In genomic region chr19:41696402-41697197, GRCh38 we compare ENCODE assay signal across 11 cellular contexts. TPM values are rescaled to one million over a fixed set of nuclear protein-coding genes. Genes with fewer than 3 reads are reported as not detected.
A peak's percentile ranks its signal among the peaks of the same experiment; 100 is the strongest.
DNase-seq lines count a peak whose midpoint lies in the region; ATAC-seq and TF ChIP-seq lines count a peak whose summit lies in the region.
"Had no signal": no experiment of that assay in that cellular context is flagged by ENCODE, and none has a peak within 500 bp of the region (broad histone marks: within the 10 kb centered on the region; RNA-seq: fewer than 3 reads in every experiment).

No MANE protein-coding gene starts in this region.

- no peak for TF ChIP-seq POLR2A in transverse colon (IDR thresholded peaks at IDR 0.05)

- peaks cover 10% of the 10 kb centered on the region for H3K27me3 Mint-ChIP-seq in activated naive CD8-positive, alpha-beta T cell treated with anti-CD3 and anti-CD28 coated beads, Interleukin-2, amount 10 ng/mL, durations not matched to agents 7 days and 5 days
- peaks cover 48% of the 10 kb centered on the region for H3K27me3 Mint-ChIP-seq in activated naive CD8-positive, alpha-beta T cell treated with anti-CD3 and anti-CD28 coated beads, Interleukin-2, amount 50 U/mL, for 24 hours

- no peak for TF ChIP-seq EP300 in transverse colon (IDR thresholded peaks at IDR 0.05; ENCODE audit: low read depth)

- POLR2A ChIA-PET in activated naive CD8-positive, alpha-beta T cell treated with anti-CD3 and anti-CD28 coated beads, Interleukin-2, amount 10 ng/mL, durations not matched to agents 7 days and 5 days (lab: Charles Lee) = no interaction called here

- no peak overlapping the region for H3K27ac ChIP-seq in transverse colon
- H3K27ac ChIP-seq: Peyer's patch had no signal

- intact Hi-C loops in transverse colon (cut with DNase I; ENCODE audit: low total_unique reads) = no loop called here

- 71% methylated on average over 7 of the region's 7 CpGs; no CpG with 5 or more reads in 1 of the 2 donors for WGBS in transverse colon (ENCODE audit: low coverage in 1 of 2), 2 donors

- peak; percentile 32 for DNase-seq in activated naive CD8-positive, alpha-beta T cell treated with anti-CD3 and anti-CD28 coated beads, Interleukin-2, amount 10 ng/mL, durations not matched to agents 7 days and 5 days
- no peak for DNase-seq in activated naive CD8-positive, alpha-beta T cell treated with anti-CD3 and anti-CD28 coated beads, Interleukin-2, amount 50 U/mL, for 24 hours
- DNase-seq in OCI-M1 (lab: John Stamatoyannopoulos, UW) (peak; percentile 41), epithelial cell of esophagus (ENCODE audit: low read depth) (peak; percentile 28), transverse colon (peak; percentile 31), GOT3 (lab: John Stamatoyannopoulos, UW) (no peak)
- DNase-seq: NCI-H2081 had no signal

- TF ChIP-seq CTCF in epithelial cell of esophagus (IDR thresholded peaks at IDR 0.05; ENCODE audit: insufficient read depth, low read depth, low read length, missing control alignments) = no peak
- no peak for TF ChIP-seq CTCF in transverse colon (IDR thresholded peaks at IDR 0.05)

- no peak overlapping the region for H3K4me3 Mint-ChIP-seq in activated naive CD8-positive, alpha-beta T cell treated with anti-CD3 and anti-CD28 coated beads, Interleukin-2, amount 10 ng/mL, durations not matched to agents 7 days and 5 days
- no peak overlapping the region for H3K4me3 Mint-ChIP-seq in activated naive CD8-positive, alpha-beta T cell treated with anti-CD3 and anti-CD28 coated beads, Interleukin-2, amount 50 U/mL, for 24 hours
- H3K4me3 Mint-ChIP-seq: stimulated activated effector memory CD8-positive, alpha-beta T cell treated with anti-CD3 and anti-CD28 coated beads, Interleukin-12 subunit alpha, Interleukin-12 subunit beta, amount 100 ng/mL, for 72 hours had no signal

- H3K36me3 ChIP-seq in transverse colon = no peaks in the 10 kb centered on the region
- H3K36me3 ChIP-seq: Peyer's patch had no signal

- no peaks in the 10 kb centered on the region for H3K36me3 Mint-ChIP-seq in activated naive CD8-positive, alpha-beta T cell treated with anti-CD3 and anti-CD28 coated beads, Interleukin-2, amount 10 ng/mL, durations not matched to agents 7 days and 5 days
- no peaks in the 10 kb centered on the region for H3K36me3 Mint-ChIP-seq in activated naive CD8-positive, alpha-beta T cell treated with anti-CD3 and anti-CD28 coated beads, Interleukin-2, amount 50 U/mL, for 24 hours (ENCODE audit: low read depth)

- peaks cover 0 to 29% (median 15%) of the 10 kb centered on the region in 4 donors for H3K4me1 ChIP-seq in transverse colon

- H3K4me3 ChIP-seq in epithelial cell of esophagus (ENCODE audit: low read length) (no peak overlapping the region), transverse colon (no peak overlapping the region)
- H3K4me3 ChIP-seq: Peyer's patch had no signal

- no peaks in the 10 kb centered on the region for H3K9me3 ChIP-seq in transverse colon
- H3K9me3 ChIP-seq: Peyer's patch had no signal

- no peaks in the 10 kb centered on the region for H3K4me1 Mint-ChIP-seq in activated naive CD8-positive, alpha-beta T cell treated with anti-CD3 and anti-CD28 coated beads, Interleukin-2, amount 10 ng/mL, durations not matched to agents 7 days and 5 days
- no peaks in the 10 kb centered on the region for H3K4me1 Mint-ChIP-seq in activated naive CD8-positive, alpha-beta T cell treated with anti-CD3 and anti-CD28 coated beads, Interleukin-2, amount 50 U/mL, for 24 hours

- no peak for ATAC-seq in activated naive CD8-positive, alpha-beta T cell treated with anti-CD3 and anti-CD28 coated beads, Interleukin-2, amount 10 ng/mL, durations not matched to agents 7 days and 5 days (ENCODE audit: low read depth)
- no peak for ATAC-seq in activated naive CD8-positive, alpha-beta T cell treated with anti-CD3 and anti-CD28 coated beads, Interleukin-2, amount 50 U/mL, for 24 hours
- ATAC-seq in HG03460 (IDR thresholded peaks at IDR 0.05; ENCODE audit: unreplicated experiment) = no peak
- ATAC-seq in HG03342 (IDR thresholded peaks at IDR 0.05; ENCODE audit: unreplicated experiment) = no peak
- ATAC-seq: stimulated activated effector memory CD8-positive, alpha-beta T cell treated with anti-CD3 and anti-CD28 coated beads, Interleukin-12 subunit alpha, Interleukin-12 subunit beta, amount 100 ng/mL, for 72 hours had no signal

- in situ Hi-C loops in transverse colon (cut with MboI; ENCODE audit: low pct_ligation_motif_present in 1 of 4, low pct_unique_long_range_greater_than_20kb in 1 of 4, low sequenced_read_pairs in 3 of 4) = no loop called here

- H3K27ac Mint-ChIP-seq in activated naive CD8-positive, alpha-beta T cell treated with anti-CD3 and anti-CD28 coated beads, Interleukin-2, amount 10 ng/mL, durations not matched to agents 7 days and 5 days = no peak overlapping the region
- no peak overlapping the region for H3K27ac Mint-ChIP-seq in activated naive CD8-positive, alpha-beta T cell treated with anti-CD3 and anti-CD28 coated beads, Interleukin-2, amount 50 U/mL, for 24 hours
- H3K27ac Mint-ChIP-seq: stimulated activated effector memory CD8-positive, alpha-beta T cell treated with anti-CD3 and anti-CD28 coated beads, Interleukin-12 subunit alpha, Interleukin-12 subunit beta, amount 100 ng/mL, for 72 hours had no signal

- H3K9me3 Mint-ChIP-seq in activated naive CD8-positive, alpha-beta T cell treated with anti-CD3 and anti-CD28 coated beads, Interleukin-2, amount 10 ng/mL, durations not matched to agents 7 days and 5 days = no peaks in the 10 kb centered on the region
- peaks cover 9% of the 10 kb centered on the region for H3K9me3 Mint-ChIP-seq in activated naive CD8-positive, alpha-beta T cell treated with anti-CD3 and anti-CD28 coated beads, Interleukin-2, amount 50 U/mL, for 24 hours
- H3K9me3 Mint-ChIP-seq: stimulated activated effector memory CD8-positive, alpha-beta T cell treated with anti-CD3 and anti-CD28 coated beads, Interleukin-12 subunit alpha, Interleukin-12 subunit beta, amount 100 ng/mL, for 72 hours had no signal

- no peaks in the 10 kb centered on the region for H3K27me3 ChIP-seq in transverse colon
- H3K27me3 ChIP-seq: Peyer's patch had no signal

RNA-seq across cellular contexts. Expression of gene CEACAM7, which starts 8.5 kb away (rescaled TPM):
- total RNA-seq in activated naive CD8-positive, alpha-beta T cell treated with anti-CD3 and anti-CD28 coated beads, Interleukin-2, amount 10 ng/mL, durations not matched to agents 7 days and 5 days = not detected
- total RNA-seq in transverse colon = 1,000 to 10,000 TPM in 3 of 4 donors, 10 to 100 TPM in 1; 26.3 to 2,498 (median 1,946) TPM
- total RNA-seq: Peyer's patch had no signal

RNA-seq across cellular contexts. Expression of gene CEACAM5, which starts 11.8 kb away (rescaled TPM):
- total RNA-seq in activated naive CD8-positive, alpha-beta T cell treated with anti-CD3 and anti-CD28 coated beads, Interleukin-2, amount 10 ng/mL, durations not matched to agents 7 days and 5 days = not detected
- 1,000 to 10,000 TPM in 3 of 4 donors, 10 to 100 TPM in 1; 95.5 to 1,964 (median 1,677) TPM for total RNA-seq in transverse colon

RNA-seq across cellular contexts. Expression of gene CEACAM6, which starts 58.7 kb away (rescaled TPM):
- not detected for total RNA-seq in activated naive CD8-positive, alpha-beta T cell treated with anti-CD3 and anti-CD28 coated beads, Interleukin-2, amount 10 ng/mL, durations not matched to agents 7 days and 5 days
- 100 to 1,000 TPM in 2 of 4 donors, 10 to 100 TPM in 2; 33.8 to 209 (median 104) TPM for total RNA-seq in transverse colon

Comparison
In these comparisons a context has a peak if more than half of its experiments do, and no peak if none do; other contexts are left out.
1. DNase-seq: peak in activated naive CD8-positive, alpha-beta T cell treated with anti-CD3 and anti-CD28 coated beads, Interleukin-2, amount 10 ng/mL, durations not matched to agents 7 days and 5 days (single experiment), OCI-M1 (single experiment), epithelial cell of esophagus (single experiment) and transverse colon (single experiment); none in activated naive CD8-positive, alpha-beta T cell treated with anti-CD3 and anti-CD28 coated beads, Interleukin-2, amount 50 U/mL, for 24 hours (single experiment) and GOT3 (single experiment).
2. RNA of gene CEACAM7, which starts 8.5 kb away (total RNA-seq): 26.3 to 2,498 TPM in transverse colon; not detected in activated naive CD8-positive, alpha-beta T cell treated with anti-CD3 and anti-CD28 coated beads, Interleukin-2, amount 10 ng/mL, durations not matched to agents 7 days and 5 days; every median in the first group is over 10 times any median in the second.
3. RNA of gene CEACAM5, which starts 11.8 kb away (total RNA-seq): 95.5 to 1,964 TPM in transverse colon; not detected in activated naive CD8-positive, alpha-beta T cell treated with anti-CD3 and anti-CD28 coated beads, Interleukin-2, amount 10 ng/mL, durations not matched to agents 7 days and 5 days; every median in the first group is over 10 times any median in the second.
4. RNA of gene CEACAM6, which starts 58.7 kb away (total RNA-seq): 33.8 to 209 TPM in transverse colon; not detected in activated naive CD8-positive, alpha-beta T cell treated with anti-CD3 and anti-CD28 coated beads, Interleukin-2, amount 10 ng/mL, durations not matched to agents 7 days and 5 days; every median in the first group is over 10 times any median in the second.